ENCODE assay signal across 1 cellular context in the genomic region with DNA sequence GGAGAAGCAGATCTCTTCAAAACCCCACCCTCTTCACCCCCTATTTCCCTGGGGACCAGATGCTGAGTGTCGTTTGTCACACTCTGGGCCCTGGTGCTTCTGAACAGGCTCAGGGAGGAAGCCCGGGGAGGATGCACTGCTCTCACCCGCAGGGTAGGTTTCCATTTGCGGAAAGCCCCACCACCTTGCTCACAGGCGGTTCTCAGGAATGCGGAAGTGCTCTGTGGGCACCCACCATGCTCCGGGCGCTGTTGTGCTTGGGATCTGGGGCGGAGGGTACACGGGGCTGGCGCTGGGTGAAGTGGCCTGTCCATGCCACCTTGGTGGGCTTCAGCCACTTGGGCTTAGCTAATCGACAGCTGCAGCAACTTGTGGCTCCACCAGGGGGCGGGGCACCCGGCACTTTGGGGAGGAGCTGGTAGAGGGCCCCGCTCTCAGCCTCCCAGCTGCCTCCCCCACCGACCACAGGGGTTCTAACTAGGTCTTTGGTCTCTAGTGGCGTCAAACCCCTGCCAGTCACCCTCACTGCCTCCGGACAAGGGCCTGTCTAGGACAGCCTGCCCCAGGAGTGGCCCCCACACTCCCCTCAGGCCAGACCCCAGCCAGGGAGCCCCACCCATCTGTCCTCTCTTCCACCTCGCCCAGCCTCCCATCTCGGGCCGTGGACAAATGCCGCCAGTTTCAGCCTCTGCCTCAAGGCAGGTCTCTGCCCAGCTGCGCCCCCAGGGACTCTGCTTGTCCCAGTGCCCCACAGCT.
TF ChIP-seq lines count a peak whose summit lies in the region.

No MANE protein-coding gene starts in this region.

TF ChIP-seq in K562, 482 proteins besides CTCF, POLR2A, EP300 and RAD21 (continues in another document):
- TF ChIP-seq SAP30 (IDR thresholded peaks at IDR 0.05; ENCODE audit: borderline replicate concordance, insufficient read depth, low read depth, low read length, poor library complexity, severe bottlenecking): peak; percentile 26
- no peak for TF ChIP-seq THRB (CRISPR knock-in tag; conservative IDR thresholded peaks at IDR 0.05)
- TF ChIP-seq, protein P1, sequence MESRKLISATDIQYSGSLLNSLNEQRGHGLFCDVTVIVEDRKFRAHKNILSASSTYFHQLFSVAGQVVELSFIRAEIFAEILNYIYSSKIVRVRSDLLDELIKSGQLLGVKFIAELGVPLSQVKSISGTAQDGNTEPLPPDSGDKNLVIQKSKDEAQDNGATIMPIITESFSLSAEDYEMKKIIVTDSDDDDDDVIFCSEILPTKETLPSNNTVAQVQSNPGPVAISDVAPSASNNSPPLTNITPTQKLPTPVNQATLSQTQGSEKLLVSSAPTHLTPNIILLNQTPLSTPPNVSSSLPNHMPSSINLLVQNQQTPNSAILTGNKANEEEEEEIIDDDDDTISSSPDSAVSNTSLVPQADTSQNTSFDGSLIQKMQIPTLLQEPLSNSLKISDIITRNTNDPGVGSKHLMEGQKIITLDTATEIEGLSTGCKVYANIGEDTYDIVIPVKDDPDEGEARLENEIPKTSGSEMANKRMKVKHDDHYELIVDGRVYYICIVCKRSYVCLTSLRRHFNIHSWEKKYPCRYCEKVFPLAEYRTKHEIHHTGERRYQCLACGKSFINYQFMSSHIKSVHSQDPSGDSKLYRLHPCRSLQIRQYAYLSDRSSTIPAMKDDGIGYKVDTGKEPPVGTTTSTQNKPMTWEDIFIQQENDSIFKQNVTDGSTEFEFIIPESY (CRISPR knock-in tag; IDR thresholded peaks at IDR 0.05): peak; percentile 58
- TF ChIP-seq ZBTB7A (IDR thresholded peaks at IDR 0.05; ENCODE audit: borderline replicate concordance, control insufficient read depth, low read depth, low read length): peak; percentile 56; the same call in 1 of the 2 replicates
- peak; percentile 46 for TF ChIP-seq HMGN3 (IDR thresholded peaks at IDR 0.05; ENCODE audit: borderline replicate concordance, extremely low read depth, insufficient read length, low read depth, low read length)
- peak; percentile 65; the same call in 1 of the 2 replicates for TF ChIP-seq TEAD4 (IDR thresholded peaks at IDR 0.05; ENCODE audit: low read length)
- TF ChIP-seq TEAD4 (CRISPR knock-in tag; IDR thresholded peaks at IDR 0.05; ENCODE audit: borderline replicate concordance): no peak
- TF ChIP-seq ELF1 (tag; IDR thresholded peaks at IDR 0.05): peak; percentile 74
- TF ChIP-seq POLR2G (IDR thresholded peaks at IDR 0.05; ENCODE audit: low read depth, low read length): peak; percentile 75
- TF ChIP-seq JUN (IDR thresholded peaks at IDR 0.05; ENCODE audit: borderline replicate concordance, low read depth, low read length): no peak
- TF ChIP-seq JUN (CRISPR knock-in tag; IDR thresholded peaks at IDR 0.05; ENCODE audit: borderline replicate concordance): no peak
- TF ChIP-seq, protein P2, sequence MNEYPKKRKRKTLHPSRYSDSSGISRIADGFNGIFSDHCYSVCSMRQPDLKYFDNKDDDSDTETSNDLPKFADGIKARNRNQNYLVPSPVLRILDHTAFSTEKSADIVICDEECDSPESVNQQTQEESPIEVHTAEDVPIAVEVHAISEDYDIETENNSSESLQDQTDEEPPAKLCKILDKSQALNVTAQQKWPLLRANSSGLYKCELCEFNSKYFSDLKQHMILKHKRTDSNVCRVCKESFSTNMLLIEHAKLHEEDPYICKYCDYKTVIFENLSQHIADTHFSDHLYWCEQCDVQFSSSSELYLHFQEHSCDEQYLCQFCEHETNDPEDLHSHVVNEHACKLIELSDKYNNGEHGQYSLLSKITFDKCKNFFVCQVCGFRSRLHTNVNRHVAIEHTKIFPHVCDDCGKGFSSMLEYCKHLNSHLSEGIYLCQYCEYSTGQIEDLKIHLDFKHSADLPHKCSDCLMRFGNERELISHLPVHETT (CRISPR knock-in tag; conservative IDR thresholded peaks at IDR 0.05 in 1 of 2, IDR thresholded peaks at IDR 0.05 in 1 of 2): no peak
- TF ChIP-seq, protein P3, sequence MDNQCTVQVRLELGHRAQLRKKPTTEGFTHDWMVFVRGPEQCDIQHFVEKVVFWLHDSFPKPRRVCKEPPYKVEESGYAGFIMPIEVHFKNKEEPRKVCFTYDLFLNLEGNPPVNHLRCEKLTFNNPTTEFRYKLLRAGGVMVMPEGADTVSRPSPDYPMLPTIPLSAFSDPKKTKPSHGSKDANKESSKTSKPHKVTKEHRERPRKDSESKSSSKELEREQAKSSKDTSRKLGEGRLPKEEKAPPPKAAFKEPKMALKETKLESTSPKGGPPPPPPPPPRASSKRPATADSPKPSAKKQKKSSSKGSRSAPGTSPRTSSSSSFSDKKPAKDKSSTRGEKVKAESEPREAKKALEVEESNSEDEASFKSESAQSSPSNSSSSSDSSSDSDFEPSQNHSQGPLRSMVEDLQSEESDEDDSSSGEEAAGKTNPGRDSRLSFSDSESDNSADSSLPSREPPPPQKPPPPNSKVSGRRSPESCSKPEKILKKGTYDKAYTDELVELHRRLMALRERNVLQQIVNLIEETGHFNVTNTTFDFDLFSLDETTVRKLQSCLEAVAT (IDR thresholded peaks at IDR 0.05): peak in 1 of 2 experiments; percentile 48; a peak in 1 of 4 replicates
- TF ChIP-seq ID3 (CRISPR knock-in tag; IDR thresholded peaks at IDR 0.05): no peak
- no peak for TF ChIP-seq ID3 (tag; IDR thresholded peaks at IDR 0.05)
- 0 out of 2 replicates have a peak, but pooled peaks have one; percentile 18 for TF ChIP-seq RUNX1 (IDR thresholded peaks at IDR 0.05; ENCODE audit: low read depth)
- TF ChIP-seq KLF16 (IDR thresholded peaks at IDR 0.05): peak; percentile 29; the same call in 1 of the 2 replicates
- 0 out of 2 replicates have a peak, but pooled peaks have one; percentile 15 for TF ChIP-seq OTX1 (CRISPR knock-in tag; IDR thresholded peaks at IDR 0.05)
- TF ChIP-seq MAZ (CRISPR knock-in tag; conservative IDR thresholded peaks at IDR 0.05 in 1 of 2, IDR thresholded peaks at IDR 0.05 in 1 of 2): peak in 1 of 2 experiments; percentile 42; a peak in 1 of 4 replicates
- TF ChIP-seq GABPB1 (CRISPR knock-in tag; IDR thresholded peaks at IDR 0.05): no peak
- TF ChIP-seq ZNF143 (CRISPR knock-in tag; IDR thresholded peaks at IDR 0.05): peak; percentile 25; the same call in 1 of the 2 replicates
- TF ChIP-seq GTF2B (IDR thresholded peaks at IDR 0.05; ENCODE audit: extremely low read depth, insufficient read length): no peak
- no peak for TF ChIP-seq MTA1 (IDR thresholded peaks at IDR 0.05; ENCODE audit: borderline replicate concordance)
- peak; percentile 47; the same call in 1 of the 2 replicates for TF ChIP-seq VEZF1 (CRISPR knock-in tag; IDR thresholded peaks at IDR 0.05)
- peak; percentile 59; the same call in 1 of the 2 replicates for TF ChIP-seq POLR2AphosphoS2 (IDR thresholded peaks at IDR 0.05; ENCODE audit: low read length)
- TF ChIP-seq SRF (CRISPR knock-in tag; IDR thresholded peaks at IDR 0.05): 0 out of 4 replicates have a peak, but pooled peaks of 1 of the 2 experiments have one; percentile 14
- peak; percentile 47; the same call in 1 of the 2 replicates for TF ChIP-seq RBFOX2 (IDR thresholded peaks at IDR 0.05; ENCODE audit: low read depth, low read length)
- TF ChIP-seq, protein P4, sequence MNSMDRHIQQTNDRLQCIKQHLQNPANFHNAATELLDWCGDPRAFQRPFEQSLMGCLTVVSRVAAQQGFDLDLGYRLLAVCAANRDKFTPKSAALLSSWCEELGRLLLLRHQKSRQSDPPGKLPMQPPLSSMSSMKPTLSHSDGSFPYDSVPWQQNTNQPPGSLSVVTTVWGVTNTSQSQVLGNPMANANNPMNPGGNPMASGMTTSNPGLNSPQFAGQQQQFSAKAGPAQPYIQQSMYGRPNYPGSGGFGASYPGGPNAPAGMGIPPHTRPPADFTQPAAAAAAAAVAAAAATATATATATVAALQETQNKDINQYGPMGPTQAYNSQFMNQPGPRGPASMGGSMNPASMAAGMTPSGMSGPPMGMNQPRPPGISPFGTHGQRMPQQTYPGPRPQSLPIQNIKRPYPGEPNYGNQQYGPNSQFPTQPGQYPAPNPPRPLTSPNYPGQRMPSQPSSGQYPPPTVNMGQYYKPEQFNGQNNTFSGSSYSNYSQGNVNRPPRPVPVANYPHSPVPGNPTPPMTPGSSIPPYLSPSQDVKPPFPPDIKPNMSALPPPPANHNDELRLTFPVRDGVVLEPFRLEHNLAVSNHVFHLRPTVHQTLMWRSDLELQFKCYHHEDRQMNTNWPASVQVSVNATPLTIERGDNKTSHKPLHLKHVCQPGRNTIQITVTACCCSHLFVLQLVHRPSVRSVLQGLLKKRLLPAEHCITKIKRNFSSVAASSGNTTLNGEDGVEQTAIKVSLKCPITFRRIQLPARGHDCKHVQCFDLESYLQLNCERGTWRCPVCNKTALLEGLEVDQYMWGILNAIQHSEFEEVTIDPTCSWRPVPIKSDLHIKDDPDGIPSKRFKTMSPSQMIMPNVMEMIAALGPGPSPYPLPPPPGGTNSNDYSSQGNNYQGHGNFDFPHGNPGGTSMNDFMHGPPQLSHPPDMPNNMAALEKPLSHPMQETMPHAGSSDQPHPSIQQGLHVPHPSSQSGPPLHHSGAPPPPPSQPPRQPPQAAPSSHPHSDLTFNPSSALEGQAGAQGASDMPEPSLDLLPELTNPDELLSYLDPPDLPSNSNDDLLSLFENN (IDR thresholded peaks at IDR 0.05; ENCODE audit: low read depth in 2 of 2, low read length in 2 of 2): 0 out of 4 replicates have a peak, but pooled peaks of 1 of the 2 experiments have one; percentile 16
- no peak for TF ChIP-seq ZNF23 (CRISPR knock-in tag; IDR thresholded peaks at IDR 0.05)
- peak; percentile 41; the same call in 1 of the 2 replicates for TF ChIP-seq FOXP1 (CRISPR knock-in tag; IDR thresholded peaks at IDR 0.05)
- no peak for TF ChIP-seq AFF1 (IDR thresholded peaks at IDR 0.05; ENCODE audit: low read depth in 1 of 2, partially characterized antibody in 2 of 2)
- TF ChIP-seq KHSRP (IDR thresholded peaks at IDR 0.05): no peak
- peak; percentile 38; the same call in 1 of the 2 replicates for TF ChIP-seq SMC3 (conservative IDR thresholded peaks at IDR 0.05; ENCODE audit: insufficient read depth, low read depth, low read length)
- 0 out of 2 replicates have a peak, but pooled peaks have one; percentile 29 for TF ChIP-seq SUPT5H (IDR thresholded peaks at IDR 0.05)
- peak; percentile 45; the same call in 1 of the 2 replicates for TF ChIP-seq TOE1 (IDR thresholded peaks at IDR 0.05; ENCODE audit: borderline replicate concordance)
- TF ChIP-seq TOE1 (CRISPR knock-in tag; IDR thresholded peaks at IDR 0.05; ENCODE audit: borderline replicate concordance, low read depth): no peak
- TF ChIP-seq, protein P5, sequence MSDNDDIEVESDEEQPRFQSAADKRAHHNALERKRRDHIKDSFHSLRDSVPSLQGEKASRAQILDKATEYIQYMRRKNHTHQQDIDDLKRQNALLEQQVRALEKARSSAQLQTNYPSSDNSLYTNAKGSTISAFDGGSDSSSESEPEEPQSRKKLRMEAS (CRISPR knock-in tag; IDR thresholded peaks at IDR 0.05): 0 out of 2 replicates have a peak, but pooled peaks have one; percentile 35
- peak; percentile 34 for TF ChIP-seq RBM22 (IDR thresholded peaks at IDR 0.05; ENCODE audit: low read depth, low read length, poor library complexity, severe bottlenecking)
- TF ChIP-seq SP1 (CRISPR knock-in tag; IDR thresholded peaks at IDR 0.05): peak; percentile 28; the same call in 1 of the 2 replicates
